In genomic region chr5:5481633-5482032, GRCh38 we compare ENCODE assay signal across 23 cellular contexts. TPM values are rescaled to one million over a fixed set of nuclear protein-coding genes. Genes with fewer than 3 reads are reported as not detected.
A peak's percentile ranks its signal among the peaks of the same experiment; 100 is the strongest.
DNase-seq lines count a peak whose midpoint lies in the region; ATAC-seq and TF ChIP-seq lines count a peak whose summit lies in the region.
"Had no signal": no experiment of that assay in that cellular context is flagged by ENCODE, and none has a peak within 500 bp of the region (broad histone marks: within the 10 kb centered on the region; RNA-seq: fewer than 3 reads in every experiment).

No MANE protein-coding gene starts in this region.

- POLR2A ChIA-PET in CD8-positive, alpha-beta T cell (lab: Charles Lee): no interaction called here
- POLR2A ChIA-PET in activated CD8-positive, alpha-beta T cell treated with anti-CD3 and anti-CD28 coated beads for 36 hours (lab: Charles Lee): no interaction called here
- POLR2A ChIA-PET in naive thymus-derived CD8-positive, alpha-beta T cell (lab: Charles Lee): interaction anchor here (1.2 to 1.3 kb wide), 2 partner anchors 10 to 59 kb away, joined by 3 read pairs; partner anchors contain the start of gene ICE1

- no peaks in the 10 kb centered on the region for H3K9me3 Mint-ChIP-seq in activated CD4-positive, alpha-beta T cell treated with anti-CD3 and anti-CD28 coated beads, Interleukin-2, amount 10 ng/mL, durations not matched to agents 24 days and 14 days
- no peaks in the 10 kb centered on the region for H3K9me3 Mint-ChIP-seq in CD8-positive, alpha-beta T cell
- H3K9me3 Mint-ChIP-seq in activated CD8-positive, alpha-beta T cell treated with anti-CD3 and anti-CD28 coated beads for 36 hours: peaks cover 4% of the 10 kb centered on the region
- H3K9me3 Mint-ChIP-seq in naive thymus-derived CD8-positive, alpha-beta T cell: peaks cover 0 to 3% (median 0%) of the 10 kb centered on the region in 9 donors

- H3K9me3 ChIP-seq in CD8-positive, alpha-beta T cell (ENCODE audit: low read length): no peaks in the 10 kb centered on the region
- H3K9me3 ChIP-seq: BE2C, esophagus squamous epithelium, right atrium auricular region, upper lobe of left lung had no signal

- intact Hi-C loops in activated CD4-positive, alpha-beta T cell treated with anti-CD3 and anti-CD28 coated beads, Interleukin-2, amount 10 ng/mL, durations not matched to agents 24 days and 14 days (cut with micrococcal nuclease): no loop called here
- intact Hi-C loops in CD8-positive, alpha-beta T cell (cut with DNase I, micrococcal nuclease): no loop called here
- intact Hi-C loops in activated CD8-positive, alpha-beta T cell treated with anti-CD3 and anti-CD28 coated beads for 36 hours (cut with micrococcal nuclease): no loop called here

- peak; percentile 10 for ATAC-seq in CD8-positive, alpha-beta T cell
- ATAC-seq in activated CD8-positive, alpha-beta T cell treated with anti-CD3 and anti-CD28 coated beads for 36 hours: no peak
- ATAC-seq in naive thymus-derived CD8-positive, alpha-beta T cell: peak in 1 of 2 donors; percentile 29
- no peak for ATAC-seq in esophagus mucosa
- ATAC-seq: Panc1 had no signal

- H3K36me3 Mint-ChIP-seq in activated CD4-positive, alpha-beta T cell treated with anti-CD3 and anti-CD28 coated beads, Interleukin-2, amount 10 ng/mL, durations not matched to agents 24 days and 14 days (ENCODE audit: low read depth): peaks cover 42% of the 10 kb centered on the region
- peaks cover 57% of the 10 kb centered on the region for H3K36me3 Mint-ChIP-seq in CD8-positive, alpha-beta T cell
- peaks cover 39% of the 10 kb centered on the region for H3K36me3 Mint-ChIP-seq in activated CD8-positive, alpha-beta T cell treated with anti-CD3 and anti-CD28 coated beads for 36 hours (ENCODE audit: low read depth)
- peaks cover 8 to 39% (median 20%) of the 10 kb centered on the region in 3 donors for H3K36me3 Mint-ChIP-seq in naive thymus-derived CD8-positive, alpha-beta T cell

- H3K4me1 ChIP-seq in CD8-positive, alpha-beta T cell (ENCODE audit: insufficient read depth, low read length): peaks cover 16% of the 10 kb centered on the region
- H3K4me1 ChIP-seq: BE2C, esophagus squamous epithelium, right atrium auricular region, upper lobe of left lung had no signal

- TF ChIP-seq CTCF in CD8-positive, alpha-beta T cell (IDR thresholded peaks at IDR 0.05): no peak
- no peak for TF ChIP-seq CTCF in activated CD8-positive, alpha-beta T cell treated with anti-CD3 and anti-CD28 coated beads for 36 hours (IDR thresholded peaks at IDR 0.05)

- no peak overlapping the region for H3K4me3 ChIP-seq in CD8-positive, alpha-beta T cell (ENCODE audit: low read depth, low read length)
- H3K4me3 ChIP-seq: esophagus squamous epithelium, right atrium auricular region, upper lobe of left lung had no signal

- H3K27me3 Mint-ChIP-seq in activated CD4-positive, alpha-beta T cell treated with anti-CD3 and anti-CD28 coated beads, Interleukin-2, amount 10 ng/mL, durations not matched to agents 24 days and 14 days: no peaks in the 10 kb centered on the region
- no peaks in the 10 kb centered on the region for H3K27me3 Mint-ChIP-seq in CD8-positive, alpha-beta T cell (ENCODE audit: low read depth)
- H3K27me3 Mint-ChIP-seq in activated CD8-positive, alpha-beta T cell treated with anti-CD3 and anti-CD28 coated beads for 36 hours: no peaks in the 10 kb centered on the region
- no peaks in the 10 kb centered on the region for H3K27me3 Mint-ChIP-seq in naive thymus-derived CD8-positive, alpha-beta T cell

- no peak for DNase-seq in activated CD4-positive, alpha-beta T cell treated with anti-CD3 and anti-CD28 coated beads, Interleukin-2, amount 10 ng/mL, durations not matched to agents 24 days and 14 days
- DNase-seq in activated CD4-positive, alpha-beta T cell treated with anti-CD3 and anti-CD28 coated beads, Interleukin-2, amount 50 U/mL, for 1 hour: no peak
- no peak for DNase-seq in CD8-positive, alpha-beta T cell
- no peak for DNase-seq in activated CD8-positive, alpha-beta T cell treated with anti-CD3 and anti-CD28 coated beads for 36 hours
- DNase-seq in naive thymus-derived CD8-positive, alpha-beta T cell: no peak
- DNase-seq in DMS79 (lab: John Stamatoyannopoulos, UW): no peak
- DNase-seq in retina: no peak
- DNase-seq: activated CD4-positive, alpha-beta T cell treated with anti-CD3 and anti-CD28 coated beads, Interleukin-2, amount 50 U/mL, for 4 hours; activated T-cell treated with anti-CD3 and anti-CD28 coated beads, Interleukin-2, amount 50 U/mL, for 48 hours; BE2C; brain microvascular endothelial cell; effector CD8-positive, alpha-beta T cell; esophagus squamous epithelium; GOT3; IMR-90; mesendoderm; NCI-H1436; NK-92 treated with Interleukin-12 subunit alpha and Interleukin-12 subunit beta, amount 100 ng/mL, for 24 hours; upper lobe of left lung had no signal

- peak overlapping the region; percentile 73 for H3K27ac Mint-ChIP-seq in activated CD4-positive, alpha-beta T cell treated with anti-CD3 and anti-CD28 coated beads, Interleukin-2, amount 10 ng/mL, durations not matched to agents 24 days and 14 days
- peak overlapping the region; percentile 88 for H3K27ac Mint-ChIP-seq in CD8-positive, alpha-beta T cell
- peak overlapping the region; percentile 70 for H3K27ac Mint-ChIP-seq in activated CD8-positive, alpha-beta T cell treated with anti-CD3 and anti-CD28 coated beads for 36 hours
- H3K27ac Mint-ChIP-seq in naive thymus-derived CD8-positive, alpha-beta T cell: peak overlapping the region; percentile 36 to 96 (median 87)

- peaks cover under 1% of the 10 kb centered on the region for H3K36me3 ChIP-seq in CD8-positive, alpha-beta T cell (ENCODE audit: insufficient read depth, low read length)

- peaks cover 15% of the 10 kb centered on the region for H3K4me1 Mint-ChIP-seq in activated CD4-positive, alpha-beta T cell treated with anti-CD3 and anti-CD28 coated beads, Interleukin-2, amount 10 ng/mL, durations not matched to agents 24 days and 14 days
- peaks cover 22% of the 10 kb centered on the region for H3K4me1 Mint-ChIP-seq in CD8-positive, alpha-beta T cell (ENCODE audit: low read depth)
- H3K4me1 Mint-ChIP-seq in activated CD8-positive, alpha-beta T cell treated with anti-CD3 and anti-CD28 coated beads for 36 hours (ENCODE audit: low read depth): peaks cover 25% of the 10 kb centered on the region
- peaks cover 14 to 29% (median 26%) of the 10 kb centered on the region in 4 donors for H3K4me1 Mint-ChIP-seq in naive thymus-derived CD8-positive, alpha-beta T cell

- H3K27ac ChIP-seq in CD8-positive, alpha-beta T cell (ENCODE audit: low read depth, low read length): peak overlapping the region; percentile 16
- H3K27ac ChIP-seq: brain microvascular endothelial cell, esophagus squamous epithelium, right atrium auricular region, upper lobe of left lung, VCaP had no signal

- no peaks in the 10 kb centered on the region for H3K27me3 ChIP-seq in CD8-positive, alpha-beta T cell (ENCODE audit: insufficient read depth, low read length)
- H3K27me3 ChIP-seq: BE2C, brain microvascular endothelial cell, esophagus squamous epithelium, right atrium auricular region, upper lobe of left lung had no signal

- CTCF ChIA-PET in CD8-positive, alpha-beta T cell (lab: Charles Lee): no interaction called here
- CTCF ChIA-PET in activated CD8-positive, alpha-beta T cell treated with anti-CD3 and anti-CD28 coated beads for 36 hours (lab: Charles Lee): interaction anchor here (1.0 kb wide), 1 partner anchor 27 kb away, joined by 3 read pairs; no protein-coding TSS in a partner anchor

- H3K4me3 Mint-ChIP-seq in activated CD4-positive, alpha-beta T cell treated with anti-CD3 and anti-CD28 coated beads, Interleukin-2, amount 10 ng/mL, durations not matched to agents 24 days and 14 days: peak overlapping the region; percentile 55
- peak overlapping the region; percentile 64 for H3K4me3 Mint-ChIP-seq in CD8-positive, alpha-beta T cell
- H3K4me3 Mint-ChIP-seq in activated CD8-positive, alpha-beta T cell treated with anti-CD3 and anti-CD28 coated beads for 36 hours: no peak overlapping the region
- H3K4me3 Mint-ChIP-seq in naive thymus-derived CD8-positive, alpha-beta T cell: peak overlapping the region in 9 of 10 donors; percentile 7 to 74 (median 59)

RNA-seq across cellular contexts. Expression of gene ICE1, which starts 59.2 kb away (rescaled TPM):
- total RNA-seq in activated CD4-positive, alpha-beta T cell treated with anti-CD3 and anti-CD28 coated beads, Interleukin-2, amount 10 ng/mL, durations not matched to agents 24 days and 14 days: 35.6 and 36.9 TPM in 2 replicates
- 10 to 100 TPM; 48.3 to 52.8 TPM for total RNA-seq in CD8-positive, alpha-beta T cell
- 10 to 100 TPM; 29.0 to 29.5 TPM for total RNA-seq in activated CD8-positive, alpha-beta T cell treated with anti-CD3 and anti-CD28 coated beads for 36 hours
- total RNA-seq in naive thymus-derived CD8-positive, alpha-beta T cell: 10 to 100 TPM; 50.8 to 53.3 TPM
- polyA plus RNA-seq in naive thymus-derived CD8-positive, alpha-beta T cell: 10 to 100 TPM; 16.1 to 18.8 (median 16.3) TPM
- 10.8 TPM for total RNA-seq in esophagus mucosa
